In the genomic region with DNA sequence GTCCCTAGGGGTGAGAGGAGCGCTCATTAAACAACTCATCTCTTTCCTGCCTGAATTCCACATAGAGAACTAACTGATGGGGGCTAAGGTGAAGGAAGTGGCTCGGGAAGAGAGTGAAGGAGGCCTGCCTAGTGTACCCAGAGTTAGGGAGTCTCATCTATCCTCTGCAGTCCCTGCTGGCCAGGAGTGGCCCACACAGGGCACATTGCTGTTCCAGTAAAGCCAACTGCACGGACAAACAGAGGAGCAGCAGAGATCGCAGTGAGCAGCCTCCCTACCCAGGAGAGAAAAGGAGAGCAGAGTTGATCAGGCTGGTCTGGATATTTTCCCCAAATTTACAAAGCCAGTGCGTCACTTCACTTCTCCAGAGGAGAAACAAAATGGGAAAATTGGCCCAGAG, we compare ENCODE assay signal across 13 cellular contexts. TPM values are rescaled to one million over a fixed set of nuclear protein-coding genes. Genes with fewer than 3 reads are reported as not detected.
A peak's percentile ranks its signal among the peaks of the same experiment; 100 is the strongest.
DNase-seq lines count a peak whose midpoint lies in the region; ATAC-seq and TF ChIP-seq lines count a peak whose summit lies in the region.
"Had no signal": no experiment of that assay in that cellular context is flagged by ENCODE, and none has a peak within 500 bp of the region (broad histone marks: within the 10 kb centered on the region; RNA-seq: fewer than 3 reads in every experiment).

No MANE protein-coding gene starts in this region.

- H3K9me3 ChIP-seq in IMR-90 (ENCODE audit: control insufficient read depth, insufficient read depth, low read length) = 0 out of 2 replicates have a peak, but pooled peaks cover 3% of the 10 kb centered on the region
- peaks cover 3% of the 10 kb centered on the region for H3K9me3 ChIP-seq in mesenchymal stem cell (ENCODE audit: control insufficient read depth, low read length)
- no peaks in the 10 kb centered on the region for H3K9me3 ChIP-seq in aorta (ENCODE audit: control insufficient read depth, low read length)

- H3K36me3 Mint-ChIP-seq in stimulated activated effector memory CD8-positive, alpha-beta T cell treated with anti-CD3 and anti-CD28 coated beads, Interleukin-12 subunit alpha, Interleukin-12 subunit beta, amount 100 ng/mL, for 72 hours = no peaks in the 10 kb centered on the region
- H3K36me3 Mint-ChIP-seq: CD8-positive, alpha-beta T cell had no signal

- no peaks in the 10 kb centered on the region for H3K36me3 ChIP-seq in IMR-90 (ENCODE audit: control insufficient read depth, insufficient read depth, low read length)
- H3K36me3 ChIP-seq in mesenchymal stem cell (ENCODE audit: control insufficient read depth in 1 of 2, insufficient read depth in 2 of 2, low read depth in 1 of 2, low read length in 2 of 2) = no peaks in the 10 kb centered on the region
- H3K36me3 ChIP-seq in aorta (ENCODE audit: control insufficient read depth in 1 of 2, insufficient read depth in 2 of 2, low read length in 1 of 2) = no peaks in the 10 kb centered on the region

- intact Hi-C loops in IMR-90 (cut with micrococcal nuclease) (loop anchor here (5.0 kb wide), 1 partner anchor 260 kb away; no protein-coding TSS in a partner anchor), aorta (cut with DNase I) (loop anchor here in 1 of 2 donors (5.0 to 10.0 kb wide), 2 partner anchors 242 to 465 kb away; no protein-coding TSS in a partner anchor)

- POLR2A ChIA-PET in IMR-90 (lab: Charles Lee; ENCODE audit: unreplicated experiment) = no interaction called here

- H3K4me3 ChIP-seq in IMR-90 (ENCODE audit: insufficient read depth, low read depth, low read length) (no peak overlapping the region), mesenchymal stem cell (ENCODE audit: insufficient read depth in 1 of 2, low read depth in 1 of 2, low read length in 2 of 2) (no peak overlapping the region), aorta (ENCODE audit: low read length in 2 of 2) (no peak overlapping the region)

- ATAC-seq in IMR-90 (ENCODE audit: low read depth) = no peak
- peak; percentile 29 for ATAC-seq in aorta (ENCODE audit: low FRiP score)
- ATAC-seq in GM19395 (IDR thresholded peaks at IDR 0.05; ENCODE audit: unreplicated experiment) = no peak
- ATAC-seq in stimulated activated effector memory CD8-positive, alpha-beta T cell treated with anti-CD3 and anti-CD28 coated beads, Interleukin-12 subunit alpha, Interleukin-12 subunit beta, amount 100 ng/mL, for 72 hours = no peak
- ATAC-seq: CD8-positive, alpha-beta T cell had no signal

- 92% methylated on average over 2 of the region's 5 CpGs; no CpG with 5 or more reads in 1 of the 2 experiments for WGBS in IMR-90 (ENCODE audit: extremely low coverage in 2 of 2, insufficient read length in 1 of 2), 2 experiments
- WGBS in mesenchymal stem cell = 72% methylated on average over 4 of the region's 5 CpGs
- WGBS in aorta, 2 donors = 90% methylated on average over 5 of the region's 5 CpGs

- H4K20me1 ChIP-seq in IMR-90 (ENCODE audit: insufficient read depth, low read length) = no peaks in the 10 kb centered on the region

- no peak overlapping the region for H3K27ac Mint-ChIP-seq in stimulated activated effector memory CD8-positive, alpha-beta T cell treated with anti-CD3 and anti-CD28 coated beads, Interleukin-12 subunit alpha, Interleukin-12 subunit beta, amount 100 ng/mL, for 72 hours
- H3K27ac Mint-ChIP-seq: CD8-positive, alpha-beta T cell had no signal

- H3K18ac ChIP-seq in IMR-90 (ENCODE audit: low read depth, low read length) (peak overlapping the region; percentile 78; the same call in 1 of the 2 replicates), mesenchymal stem cell (ENCODE audit: low read depth in 1 of 2, low read length in 2 of 2) (no peak overlapping the region)

- H2AFZ ChIP-seq in IMR-90 (replicated peaks; ENCODE audit: low read length, poor library complexity) = peak overlapping the region; percentile 65
- no peak overlapping the region for H2AFZ ChIP-seq in mesenchymal stem cell (ENCODE audit: low read depth, low read length)

- H3K14ac ChIP-seq in IMR-90 (replicated peaks; ENCODE audit: low read depth, low read length) (peak overlapping the region; percentile 40; the same call in 1 of the 2 replicates), mesenchymal stem cell (ENCODE audit: low read length in 2 of 2) (no peak overlapping the region)

- H2BK120ac ChIP-seq in IMR-90 (ENCODE audit: low read depth, low read length) (peak overlapping the region; percentile 21; the same call in 1 of the 2 replicates), mesenchymal stem cell (ENCODE audit: low read depth, low read length) (no peak overlapping the region)

- no peak overlapping the region for H2AK9ac ChIP-seq in IMR-90 (replicated peaks; ENCODE audit: low read depth, low read length, poor library complexity)

- no peak overlapping the region for H4K91ac ChIP-seq in IMR-90 (ENCODE audit: insufficient read depth, low read depth, low read length)
- peak overlapping the region; percentile 2 for H4K91ac ChIP-seq in mesenchymal stem cell (ENCODE audit: low read length)

- BruUV-seq in IMR-90 (replicated peaks; lab: Mats Ljungman, UMichigan) = no TSS peak

- no peak overlapping the region for H3K4me3 Mint-ChIP-seq in stimulated activated effector memory CD8-positive, alpha-beta T cell treated with anti-CD3 and anti-CD28 coated beads, Interleukin-12 subunit alpha, Interleukin-12 subunit beta, amount 100 ng/mL, for 72 hours
- H3K4me3 Mint-ChIP-seq: CD8-positive, alpha-beta T cell had no signal

- peak overlapping the region in 1 of 2 experiments; percentile 92 for H2BK12ac ChIP-seq in mesenchymal stem cell (ENCODE audit: low read length in 2 of 2)

- peak overlapping the region; percentile 12; the same call in 1 of the 2 replicates for H4K5ac ChIP-seq in IMR-90 (ENCODE audit: low read depth, low read length)

- no peaks in the 10 kb centered on the region for H3K9me3 Mint-ChIP-seq in stimulated activated effector memory CD8-positive, alpha-beta T cell treated with anti-CD3 and anti-CD28 coated beads, Interleukin-12 subunit alpha, Interleukin-12 subunit beta, amount 100 ng/mL, for 72 hours
- H3K9me3 Mint-ChIP-seq: CD8-positive, alpha-beta T cell had no signal

- no peak for TF ChIP-seq POLR2A in IMR-90 (IDR thresholded peaks at IDR 0.05; ENCODE audit: low read depth, low read length)

- dilution Hi-C loops in IMR-90 (cut with HindIII; ENCODE audit: low sequenced_read_pairs, unreplicated experiment) = no loop called here

- H3K9ac ChIP-seq in IMR-90 (ENCODE audit: low read depth, low read length) (no peak overlapping the region), mesenchymal stem cell (ENCODE audit: low read length) (no peak overlapping the region)

- H3K27ac ChIP-seq in IMR-90 (ENCODE audit: insufficient read depth, low read length) (no peak overlapping the region), mesenchymal stem cell (ENCODE audit: low read length, poor library complexity, severe bottlenecking) (no peak overlapping the region), aorta (ENCODE audit: low read depth in 1 of 2, low read length in 2 of 2) (no peak overlapping the region)

- no peaks in the 10 kb centered on the region for H3K27me3 ChIP-seq in IMR-90 (ENCODE audit: control insufficient read depth, insufficient read depth, low read length)
- no peaks in the 10 kb centered on the region for H3K27me3 ChIP-seq in mesenchymal stem cell (ENCODE audit: control insufficient read depth in 1 of 2, insufficient read depth in 1 of 2, low read length in 2 of 2)
- no peaks in the 10 kb centered on the region for H3K27me3 ChIP-seq in aorta (ENCODE audit: control insufficient read depth in 1 of 2, insufficient read depth in 2 of 2, low read length in 1 of 2)

- CTCF ChIA-PET in IMR-90 (lab: Yijun Ruan, JAX) = interaction anchor here (1.0 kb wide), 1 partner anchor 467 kb away, joined by 3 read pairs; no protein-coding TSS in a partner anchor

- H2BK5ac ChIP-seq in IMR-90 (ENCODE audit: low read depth, low read length, poor library complexity, severe bottlenecking) (peak overlapping the region; percentile 55), mesenchymal stem cell (ENCODE audit: low read depth, low read length, poor library complexity, severe bottlenecking) (no peak overlapping the region)

- H3K4ac ChIP-seq in IMR-90 (ENCODE audit: low read depth, low read length) (peak overlapping the region; percentile 29; the same call in 1 of the 2 replicates), mesenchymal stem cell (ENCODE audit: low read depth in 1 of 2, low read length in 2 of 2) (no peak overlapping the region)

- TF ChIP-seq RAD21 in IMR-90 (IDR thresholded peaks at IDR 0.05; ENCODE audit: low read length) = no peak

- H2BK15ac ChIP-seq in IMR-90 (ENCODE audit: low read depth, low read length) = peak overlapping the region; percentile 85; the same call in 1 of the 3 replicates
- peak overlapping the region; percentile 29 for H2BK15ac ChIP-seq in mesenchymal stem cell (ENCODE audit: low read depth, poor library complexity, severe bottlenecking)

- H4K8ac ChIP-seq in IMR-90 (ENCODE audit: low read depth in 2 of 2, low read length in 2 of 2) (no peak overlapping the region), mesenchymal stem cell (ENCODE audit: low read length) (no peak overlapping the region)

- H3K9me1 ChIP-seq in IMR-90 (ENCODE audit: insufficient read depth, low read length) = no peaks in the 10 kb centered on the region

- H3K4me1 Mint-ChIP-seq in stimulated activated effector memory CD8-positive, alpha-beta T cell treated with anti-CD3 and anti-CD28 coated beads, Interleukin-12 subunit alpha, Interleukin-12 subunit beta, amount 100 ng/mL, for 72 hours = no peaks in the 10 kb centered on the region

- in situ Hi-C loops in IMR-90 (cut with MboI; ENCODE audit: low sequenced_read_pairs) = no loop called here

- H2BK20ac ChIP-seq in IMR-90 (ENCODE audit: low read depth, low read length) = peak overlapping the region; percentile 3; the same call in 1 of the 2 replicates

- H2AK5ac ChIP-seq in IMR-90 (ENCODE audit: low read depth, low read length) = peak overlapping the region; percentile 40
- peak overlapping the region; percentile 71 for H2AK5ac ChIP-seq in mesenchymal stem cell (ENCODE audit: low read length, severe bottlenecking)

- TF ChIP-seq CTCF in IMR-90 (conservative IDR thresholded peaks at IDR 0.05; ENCODE audit: low read depth, low read length) = no peak

- H3K56ac ChIP-seq in IMR-90 (ENCODE audit: extremely low read depth, insufficient read depth, low read length) = no peak overlapping the region

- H3K4me2 ChIP-seq in IMR-90 (ENCODE audit: low read depth, low read length) (no peak overlapping the region), mesenchymal stem cell (ENCODE audit: low read length, poor library complexity, severe bottlenecking) (no peak overlapping the region)

- no peak overlapping the region for H3K23ac ChIP-seq in IMR-90 (ENCODE audit: low read depth, low read length)
- H3K23ac ChIP-seq in mesenchymal stem cell (ENCODE audit: low read length in 2 of 2) = no peak overlapping the region

- H3K79me1 ChIP-seq in IMR-90 (ENCODE audit: low read depth in 1 of 2, low read length in 2 of 2) (no peaks in the 10 kb centered on the region), mesenchymal stem cell (replicated peaks; ENCODE audit: low read length, poor library complexity, severe bottlenecking) (no peaks in the 10 kb centered on the region)

- DNase-seq in IMR-90 = no peak
- peak; percentile 60 for DNase-seq in ecto neural progenitor cell (ENCODE audit: low spot score)
- DNase-seq in mesenchymal stem cell = no peak
- no peak for DNase-seq in aorta
- no peak for DNase-seq in stimulated activated effector memory CD8-positive, alpha-beta T cell treated with anti-CD3 and anti-CD28 coated beads, Interleukin-12 subunit alpha, Interleukin-12 subunit beta, amount 100 ng/mL, for 72 hours (ENCODE audit: low spot score in 2 of 2)
- no peak for DNase-seq in EL
- DNase-seq: CD8-positive, alpha-beta T cell; HCEC 1CT; NCI-H1417; NCI-H1930; NCI-H2171 treated with DMSO at 0.1 percent for 48 hours; SIG-M5 had no signal

- no peaks in the 10 kb centered on the region for H3K4me1 ChIP-seq in IMR-90 (ENCODE audit: control insufficient read depth, insufficient read depth, low read length)
- H3K4me1 ChIP-seq in mesenchymal stem cell (ENCODE audit: control insufficient read depth, insufficient read depth, low read depth, low read length) = no peaks in the 10 kb centered on the region
- H3K4me1 ChIP-seq in aorta (ENCODE audit: control insufficient read depth in 1 of 2, insufficient read depth in 2 of 2, low read length in 2 of 2) = no peaks in the 10 kb centered on the region

RNA-seq across cellular contexts. Expression of gene FN1, which starts 16.9 kb away (rescaled TPM):
- total RNA-seq in IMR-90 (2012; rRNA removed) (7,693 and 8,243 TPM in 2 replicates), aorta (1,000 to 10,000 TPM; 4,393 to 6,899 TPM)
- polyA plus RNA-seq in IMR-90 (2012; rRNA removed) (11,046 and 13,004 TPM in 2 replicates), aorta (over 10,000 TPM in 1 of 2 donors, 100 to 1,000 TPM in 1; 916 to 12,965 TPM)
- polyA plus RNA-seq in IMR-90 (2012; cell fraction: cytosol; rRNA removed) = 4,918 and 6,925 TPM in 2 replicates
- 23,704 and 31,508 TPM in 2 replicates for polyA plus RNA-seq in IMR-90 (2012; cell fraction: nucleus; rRNA removed; ENCODE audit: low replicate concordance)
- polyA plus RNA-seq in mesenchymal stem cell (2013, experiment 1 of 2) = 1,493 TPM
- 1,327 TPM for polyA plus RNA-seq in mesenchymal stem cell (2013, experiment 2 of 2)
- total RNA-seq: CD8-positive, alpha-beta T cell had no signal
